ENCODE assay signal across 9 cellular contexts in the genomic region with DNA sequence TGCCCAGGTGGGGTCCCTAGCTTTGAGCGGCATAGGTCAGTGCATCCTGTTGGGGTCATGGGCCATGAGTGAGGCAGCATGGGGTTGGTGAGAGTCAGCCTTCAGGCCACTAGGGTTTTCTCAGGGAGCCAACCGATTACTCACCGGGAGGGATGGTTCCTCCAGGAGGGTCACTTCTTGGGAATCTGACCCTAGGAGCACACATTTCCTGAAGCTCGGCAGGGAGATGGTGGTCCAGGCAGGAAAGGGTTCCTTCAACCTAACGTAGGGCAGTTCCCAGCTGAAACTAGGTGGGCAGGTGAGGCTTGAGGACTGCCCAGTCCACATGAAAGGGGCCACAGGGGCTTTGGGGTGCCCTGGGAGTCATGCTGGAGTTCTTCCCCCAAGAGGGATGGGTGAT.
"Had no signal": no experiment of that assay in that cellular context is flagged by ENCODE, and none has a peak within 500 bp of the region (broad histone marks: within the 10 kb centered on the region; RNA-seq: fewer than 3 reads in every experiment).

No MANE protein-coding gene starts in this region.

- DNase-seq: GM23248, GOT3, H7, H9, HCEC 1CT, HFFc6 had no signal

- H3K4me2 ChIP-seq: GM23338 had no signal

- ATAC-seq: GM23338, HCT116 had no signal

- H3K9ac ChIP-seq: GM23248 had no signal

- H3K4me1 ChIP-seq: HAP-1 had no signal

- H3K36me3 ChIP-seq: HAP-1 had no signal

- H3K27ac ChIP-seq: GM23248 had no signal

- H2AFZ ChIP-seq: GM23248, GM23338 had no signal

- H3K9me3 ChIP-seq: HAP-1 had no signal

- H3K4me3 ChIP-seq: GM23248, GM23338, HAP-1 had no signal
